In genomic region chr6:123802697-123803455, GRCh38 we compare ENCODE assay signal across 9 cellular contexts. TPM values are rescaled to one million over a fixed set of nuclear protein-coding genes. Genes with fewer than 3 reads are reported as not detected.
A peak's percentile ranks its signal among the peaks of the same experiment; 100 is the strongest.
DNase-seq lines count a peak whose midpoint lies in the region; ATAC-seq, FAIRE-seq and TF ChIP-seq lines count a peak whose summit lies in the region.
"Had no signal": no experiment of that assay in that cellular context is flagged by ENCODE, and none has a peak within 500 bp of the region (broad histone marks: within the 10 kb centered on the region; RNA-seq: fewer than 3 reads in every experiment).

No MANE protein-coding gene starts in this region.

- intact Hi-C loops in right lobe of liver (cut with DNase I): no loop called here

- POLR2A ChIA-PET in BJ (lab: Charles Lee): no interaction called here

- H3K36me3 ChIP-seq in BJ (ENCODE audit: control insufficient read depth, insufficient read depth, low read length): no peaks in the 10 kb centered on the region
- no peaks in the 10 kb centered on the region for H3K36me3 ChIP-seq in duodenal mucosa (ENCODE audit: control insufficient read depth in 1 of 2, insufficient read depth in 2 of 2, low read length in 2 of 2)
- no peaks in the 10 kb centered on the region for H3K36me3 ChIP-seq in right lobe of liver

- H3K27me3 ChIP-seq in BJ (ENCODE audit: control insufficient read depth, insufficient read depth, low read length) (peaks cover 5% of the 10 kb centered on the region), duodenal mucosa (ENCODE audit: control insufficient read depth in 1 of 2, insufficient read depth in 2 of 2, low read length in 2 of 2) (peaks cover 12 to 27% of the 10 kb centered on the region in 2 donors), right lobe of liver (no peaks in the 10 kb centered on the region)

- H3K4me3 ChIP-seq in BJ (ENCODE audit: low read depth, low read length): peak overlapping the region; percentile 19
- peak overlapping the region; percentile 46 to 62 for H3K4me3 ChIP-seq in duodenal mucosa (ENCODE audit: low read depth in 1 of 2, low read length in 2 of 2)
- H3K4me3 ChIP-seq in right lobe of liver: peak overlapping the region; percentile 28 to 43 (median 39)

- H3K9me3 ChIP-seq in duodenal mucosa (ENCODE audit: control insufficient read depth in 1 of 2, low read length in 2 of 2) (no peaks in the 10 kb centered on the region), right lobe of liver (no peaks in the 10 kb centered on the region)

- H3K4me1 ChIP-seq in duodenal mucosa (ENCODE audit: control insufficient read depth in 1 of 2, insufficient read depth in 2 of 2, low read length in 2 of 2) (peaks cover 3 to 10% of the 10 kb centered on the region in 2 donors), right lobe of liver (peaks cover 0 to 11% (median 0%) of the 10 kb centered on the region in 4 donors)

- peak; percentile 93 for FAIRE-seq in GM19239 (lab: Jason Lieb, UNC)

- TF ChIP-seq CTCF in BJ (IDR thresholded peaks at IDR 0.05; ENCODE audit: insufficient read depth, low read depth, low read length) (peak; percentile 98), right lobe of liver (IDR thresholded peaks at IDR 0.05) (peak; percentile 79 to 96 (median 94))

- TF ChIP-seq POLR2A in right lobe of liver (IDR thresholded peaks at IDR 0.05): no peak

- 2% methylated on average over 22 of the region's 60 CpGs for WGBS in right lobe of liver (ENCODE audit: insufficient coverage, low coverage, low lambda C conversion rate, missing lambda C conversion rate)

- peak; percentile 6 for DNase-seq in BJ (ENCODE audit: low read depth)
- peak; percentile 91 for DNase-seq in GM19239 (ENCODE audit: insufficient read length, low spot score)
- peak; percentile 66 to 88 for DNase-seq in NCI-H446 (lab: John Stamatoyannopoulos, UW)
- peak; percentile 30 to 40 for DNase-seq in activated CD4-positive, alpha-beta T cell treated with anti-CD3 and anti-CD28 coated beads, Interleukin-2, amount 50 U/mL, for 24 hours (ENCODE audit: low read depth in 1 of 2, low spot score in 1 of 2)
- peak; percentile 81 to 88 (median 87) for DNase-seq in right lobe of liver
- DNase-seq in stimulated activated CD4-positive, alpha-beta T cell treated with anti-CD3 and anti-CD28 coated beads, Interleukin-4, amount 100 ng/mL, for 1 hour: peak; percentile 64

- no peak overlapping the region for H3K9ac ChIP-seq in duodenal mucosa (ENCODE audit: low read depth in 1 of 2, low read length in 2 of 2)

- H3K27ac ChIP-seq in duodenal mucosa (ENCODE audit: low read depth, low read length) (no peak overlapping the region), right lobe of liver (no peak overlapping the region)

- CTCF ChIA-PET in BJ (lab: Yijun Ruan, JAX): interaction anchor here (0.6 to 2.0 kb wide), 16 partner anchors 8 to 1741 kb away, joined by 3 to 16 read pairs (median 4); no protein-coding TSS in a partner anchor

- peak; percentile 96 for ATAC-seq in HG03432 (IDR thresholded peaks at IDR 0.05; ENCODE audit: unreplicated experiment)
- ATAC-seq in right lobe of liver: peak; percentile 100

RNA-seq across cellular contexts. Expression of gene NKAIN2, which starts 0.8 kb away (rescaled TPM):
- polyA plus RNA-seq in BJ (2011; rRNA removed): not detected in 2 replicates
- polyA minus RNA-seq in BJ (2011; rRNA and poly(A)+ RNA removed): not detected in 2 replicates
- total RNA-seq in right lobe of liver: under 1 TPM in 2 of 6 experiments, not detected in 4; 0.16 to 0.28 TPM
- total RNA-seq: T-helper 2 cell treated with Interferon-gamma antibody and Interleukin-4, amounts not matched to agents 100 ng/mL and 5 ng/mL, for 36 hours had no signal

Comparison
In these comparisons a context has a peak if more than half of its experiments do, and no peak if none do; other contexts are left out.
1. DNase-seq: peak in every context shown above with its lines; median percentile 91 in GM19239; 87 in right lobe of liver; 77 in NCI-H446; 64 in stimulated activated CD4-positive, alpha-beta T cell treated with anti-CD3 and anti-CD28 coated beads, Interleukin-4, amount 100 ng/mL, for 1 hour; 35 in activated CD4-positive, alpha-beta T cell treated with anti-CD3 and anti-CD28 coated beads, Interleukin-2, amount 50 U/mL, for 24 hours; 6 in BJ.